Comparison of ENCODE assay signal across 8 cellular contexts in the genomic region with DNA sequence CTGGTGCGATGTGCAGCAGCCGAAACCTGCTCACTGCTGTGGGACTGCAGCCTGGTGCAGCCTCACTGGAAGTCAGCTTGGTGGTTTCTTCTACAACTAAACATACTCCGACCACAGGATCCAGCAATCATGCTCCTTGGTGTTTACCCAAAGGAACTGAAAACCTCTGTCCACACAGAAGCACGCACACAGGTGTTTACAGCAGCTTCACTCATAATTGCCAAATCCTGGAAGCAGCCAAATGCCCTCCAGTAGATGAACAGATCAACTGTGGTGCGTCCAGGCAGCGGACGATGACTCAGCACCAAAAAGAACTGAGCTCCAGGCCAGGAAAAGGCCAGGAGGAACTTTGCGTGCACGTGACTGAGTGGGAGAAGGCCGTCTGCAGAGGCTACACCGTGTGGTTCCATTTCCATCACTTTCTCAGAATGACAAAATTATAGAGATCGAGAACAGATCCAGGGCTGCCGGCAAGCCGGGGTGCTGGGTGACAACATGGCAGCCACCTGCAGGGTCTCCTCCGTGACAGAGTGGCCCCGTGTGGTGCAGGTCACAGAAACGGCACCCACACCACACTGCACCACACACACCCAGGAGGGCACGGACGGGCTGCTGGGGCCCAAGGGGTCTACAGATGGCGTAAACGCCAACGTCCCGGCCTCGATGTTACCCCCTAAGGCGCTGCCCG. TPM values are rescaled to one million over a fixed set of nuclear protein-coding genes. Genes with fewer than 3 reads are reported as not detected.
DNase-seq lines count a peak whose midpoint lies in the region; TF ChIP-seq lines count a peak whose summit lies in the region.

No MANE protein-coding gene starts in this region.

- H2AK5ac ChIP-seq in neuronal stem cell (ENCODE audit: low read depth, low read length): no peak overlapping the region

- peaks cover 5 to 13% of the 10 kb centered on the region in 2 donors for H3K4me1 ChIP-seq in neuronal stem cell (ENCODE audit: control insufficient read depth in 2 of 2, insufficient read depth in 1 of 2, low read depth in 1 of 2, low read length in 2 of 2)

- DNase-seq in Daoy (ENCODE audit: low read depth): peak; percentile 82
- peak; percentile 45 for DNase-seq in NCI-H460 (ENCODE audit: extremely low read depth, low read depth)
- no peak for DNase-seq in chondrocyte (ENCODE audit: low spot score)
- DNase-seq in neuronal stem cell (ENCODE audit: low spot score): no peak
- no peak for DNase-seq in NCI-H524 treated with DMSO at 0.1 percent for 48 hours (lab: John Stamatoyannopoulos, UW)
- no peak for DNase-seq in activated naive CD4-positive, alpha-beta T cell (lab: John Stamatoyannopoulos, UW)
- DNase-seq in AG20443 (ENCODE audit: low spot score): no peak
- no peak for DNase-seq in GM13977 (ENCODE audit: low spot score)

- no peak overlapping the region for H4K91ac ChIP-seq in neuronal stem cell (ENCODE audit: low read depth, low read length, poor library complexity)

- no peak overlapping the region for H2BK120ac ChIP-seq in neuronal stem cell (ENCODE audit: low read depth, low read length)

- H3K4me3 Mint-ChIP-seq in chondrocyte (ENCODE audit: unreplicated experiment): no peak overlapping the region

- peak overlapping the region; percentile 19 for H3K27ac Mint-ChIP-seq in chondrocyte (ENCODE audit: unreplicated experiment)

- no peak overlapping the region for H4K8ac ChIP-seq in neuronal stem cell (ENCODE audit: low read depth, low read length)

- H3K9ac ChIP-seq in neuronal stem cell (ENCODE audit: low read depth, low read length, poor library complexity): no peak overlapping the region

- peaks cover 20% of the 10 kb centered on the region for H3K4me1 Mint-ChIP-seq in chondrocyte (ENCODE audit: low read depth)

- in situ Hi-C loops in GM13977 (cut with MboI; ENCODE audit: low pct_unique_long_range_greater_than_20kb, low sequenced_read_pairs, unreplicated experiment): no loop called here

- H2BK15ac ChIP-seq in neuronal stem cell (ENCODE audit: low read length): no peak overlapping the region

- H3K9me3 ChIP-seq in neuronal stem cell (replicated peaks in 1 of 2; ENCODE audit: control insufficient read depth in 2 of 2, insufficient read depth in 1 of 2, low read depth in 1 of 2, low read length in 2 of 2): no peaks in the 10 kb centered on the region

- peaks cover 2% of the 10 kb centered on the region for H3K36me3 Mint-ChIP-seq in chondrocyte (ENCODE audit: low read depth)

- peak overlapping the region; percentile 25 for H2AFZ ChIP-seq in neuronal stem cell (ENCODE audit: low read length)

- peak overlapping the region; percentile 27 for H2BK5ac ChIP-seq in neuronal stem cell (ENCODE audit: low read length)

- H3K4ac ChIP-seq in neuronal stem cell (ENCODE audit: low read length): no peak overlapping the region

- no peaks in the 10 kb centered on the region for H3K27me3 Mint-ChIP-seq in chondrocyte (ENCODE audit: low read depth)

- H3K27ac ChIP-seq in neuronal stem cell (replicated peaks; ENCODE audit: low read length): no peak overlapping the region

- H3K4me3 ChIP-seq in neuronal stem cell (ENCODE audit: low read length in 2 of 2): no peak overlapping the region

- no peak for TF ChIP-seq CTCF in chondrocyte (IDR thresholded peaks at IDR 0.05)
- TF ChIP-seq CTCF in GM13977 (IDR thresholded peaks at IDR 0.05; ENCODE audit: extremely low read depth, insufficient read depth, missing control alignments): no peak

- H3K79me1 ChIP-seq in neuronal stem cell (ENCODE audit: low read depth, low read length): peaks cover 10% of the 10 kb centered on the region

- H3K36me3 ChIP-seq in neuronal stem cell (replicated peaks in 1 of 2; ENCODE audit: control insufficient read depth in 2 of 2, insufficient read depth in 2 of 2, low read length in 2 of 2): no peaks in the 10 kb centered on the region

- H3K27me3 ChIP-seq in neuronal stem cell (ENCODE audit: control insufficient read depth in 3 of 3, insufficient read depth in 3 of 3, low read depth in 1 of 3, low read length in 3 of 3): no peaks in the 10 kb centered on the region

- WGBS in neuronal stem cell (ENCODE audit: extremely low coverage in 2 of 2, insufficient read length in 2 of 2, insufficient replicate concordance in 1 of 2), 2 donors: no CpG with 5 or more reads among the region's 26 CpGs

- no peak overlapping the region for H3K23ac ChIP-seq in neuronal stem cell (ENCODE audit: low read depth, low read length, poor library complexity)

- H3K18ac ChIP-seq in neuronal stem cell (ENCODE audit: low read length): peak overlapping the region; percentile 40

- H2BK12ac ChIP-seq in neuronal stem cell (ENCODE audit: low read length): no peak overlapping the region

- no peak overlapping the region for H3K4me2 ChIP-seq in neuronal stem cell (ENCODE audit: insufficient read depth, low read length, poor library complexity, severe bottlenecking)

- H3K9me3 Mint-ChIP-seq in chondrocyte (ENCODE audit: low read depth): no peaks in the 10 kb centered on the region

- H3K14ac ChIP-seq in neuronal stem cell (ENCODE audit: low read length): no peak overlapping the region

RNA-seq across cellular contexts. Expression of a gene that starts 23.1 kb away (rescaled TPM):
- total RNA-seq in Daoy (2014; rRNA removed; shearing (Covaris generic)): 13.5 and 13.7 TPM in 2 replicates
- 34.9 and 36.8 TPM in 2 replicates for total RNA-seq in NCI-H460 (2014; rRNA removed; shearing (Covaris generic))
- 178 and 181 TPM in 2 replicates for polyA plus RNA-seq in NCI-H460 (2014; cell fraction: nucleus; rRNA removed)
- 81.5 to 86.8 TPM (median 86.1 TPM) in 3 replicates for total RNA-seq in chondrocyte
- polyA plus RNA-seq in neuronal stem cell (2013, experiment 1 of 2): 46.8 TPM
- 45.0 TPM for polyA plus RNA-seq in neuronal stem cell (2013, experiment 2 of 2)

RNA-seq across cellular contexts. Expression of a gene that starts 41.1 kb away (rescaled TPM):
- total RNA-seq in Daoy (2014; rRNA removed; shearing (Covaris generic)): not detected in 2 replicates
- not detected in 2 replicates for total RNA-seq in NCI-H460 (2014; rRNA removed; shearing (Covaris generic))
- not detected in 2 replicates for polyA plus RNA-seq in NCI-H460 (2014; cell fraction: nucleus; rRNA removed)
- total RNA-seq in chondrocyte: 0.10 TPM in 1 of 3 replicates, not detected in the others
- polyA plus RNA-seq in neuronal stem cell (2013, experiment 1 of 2): 0.03 TPM
- polyA plus RNA-seq in neuronal stem cell (2013, experiment 2 of 2): 0.04 TPM

RNA-seq across cellular contexts. Expression of a gene that starts 59.0 kb away (rescaled TPM):
- not detected in 2 replicates for total RNA-seq in Daoy (2014; rRNA removed; shearing (Covaris generic))
- total RNA-seq in NCI-H460 (2014; rRNA removed; shearing (Covaris generic)): 0.92 and 2.0 TPM in 2 replicates
- polyA plus RNA-seq in NCI-H460 (2014; cell fraction: nucleus; rRNA removed): 5.5 and 10.1 TPM in 2 replicates
- 0.97 to 2.5 TPM (median 2.0 TPM) in 3 replicates for total RNA-seq in chondrocyte
- 0.61 TPM for polyA plus RNA-seq in neuronal stem cell (2013, experiment 1 of 2)
- polyA plus RNA-seq in neuronal stem cell (2013, experiment 2 of 2): 0.64 TPM

RNA-seq across cellular contexts. Expression of a gene that starts 59.3 kb away (rescaled TPM):
- total RNA-seq in Daoy (2014; rRNA removed; shearing (Covaris generic)): 0.86 and 2.3 TPM in 2 replicates
- total RNA-seq in NCI-H460 (2014; rRNA removed; shearing (Covaris generic)): 8.4 and 12.8 TPM in 2 replicates
- polyA plus RNA-seq in NCI-H460 (2014; cell fraction: nucleus; rRNA removed): 53.6 and 67.3 TPM in 2 replicates
- 10.7 to 15.7 TPM (median 11.6 TPM) in 3 replicates for total RNA-seq in chondrocyte
- polyA plus RNA-seq in neuronal stem cell (2013, experiment 1 of 2): 21.1 TPM
- 19.9 TPM for polyA plus RNA-seq in neuronal stem cell (2013, experiment 2 of 2)

Comparison
In these comparisons a context has a peak if more than half of its experiments do, and no peak if none do; other contexts are left out.
1. DNase-seq: peak in Daoy (single experiment) and NCI-H460 (single experiment); none in chondrocyte (single experiment), neuronal stem cell (single experiment), NCI-H524 treated with DMSO at 0.1 percent for 48 hours (single experiment), activated naive CD4-positive, alpha-beta T cell (0 of 4), AG20443 (single experiment) and GM13977 (single experiment).